ENCODE assay signal across 21 cellular contexts in genomic region chr13:91804724-91805123, GRCh38.
DNase-seq lines count a peak whose midpoint lies in the region; ATAC-seq and TF ChIP-seq lines count a peak whose summit lies in the region.
"Had no signal": no experiment of that assay in that cellular context is flagged by ENCODE, and none has a peak within 500 bp of the region (broad histone marks: within the 10 kb centered on the region; RNA-seq: fewer than 3 reads in every experiment).

No MANE protein-coding gene starts in this region.

- no peaks in the 10 kb centered on the region for H3K36me3 ChIP-seq in mesendoderm (ENCODE audit: control insufficient read depth, insufficient read depth, low read length)
- H3K36me3 ChIP-seq: SJCRH30 had no signal

- no peak overlapping the region for H3K4me3 ChIP-seq in mesendoderm (ENCODE audit: low read length)
- H3K4me3 ChIP-seq: GM12878, SJCRH30 had no signal

- POLR2A ChIA-PET in WTC11 (lab: Charles Lee), result no interaction called here

- H2BK15ac ChIP-seq in mesendoderm (replicated peaks; ENCODE audit: low read depth), result no peak overlapping the region

- no peaks in the 10 kb centered on the region for H3K27me3 ChIP-seq in mesendoderm (ENCODE audit: insufficient read depth, low read length, poor library complexity)
- H3K27me3 ChIP-seq: SJCRH30 had no signal

- no peaks in the 10 kb centered on the region for H3K4me1 ChIP-seq in mesendoderm (ENCODE audit: control insufficient read depth, low read depth, low read length)
- H3K4me1 ChIP-seq: SJCRH30 had no signal

- no CpG with 5 or more reads among the region's 1 CpG for WGBS in mesendoderm (ENCODE audit: extremely low coverage, insufficient coverage, low lambda C conversion rate)

- H3K4me2 ChIP-seq in mesendoderm (ENCODE audit: low read length), result no peak overlapping the region

- no peak overlapping the region for H4K5ac ChIP-seq in mesendoderm (ENCODE audit: low read length)

- H3K27ac Mint-ChIP-seq in WTC11, result peak overlapping the region; percentile 88
- H3K27ac Mint-ChIP-seq in type B pancreatic cell, result peak overlapping the region; percentile 23
- no peak overlapping the region for H3K27ac Mint-ChIP-seq in activated CD8-positive, alpha-beta memory T cell treated with anti-CD3 and anti-CD28 coated beads, Interleukin-2, amount 10 ng/mL, durations not matched to agents 7 days and 5 days
- H3K27ac Mint-ChIP-seq in stimulated activated effector memory CD8-positive, alpha-beta T cell treated with anti-CD3 and anti-CD28 coated beads, Interleukin-12 subunit alpha, Interleukin-12 subunit beta, amount 100 ng/mL, for 72 hours, result no peak overlapping the region
- H3K27ac Mint-ChIP-seq: CD8-positive, alpha-beta T cell had no signal

- no peak overlapping the region for H2AK5ac ChIP-seq in mesendoderm (ENCODE audit: low read length)

- no peak overlapping the region for H2BK120ac ChIP-seq in mesendoderm (ENCODE audit: low read depth, low read length)

- no peak overlapping the region for H3K27ac ChIP-seq in mesendoderm (ENCODE audit: low read depth, low read length)
- H3K27ac ChIP-seq: SJCRH30 had no signal

- peaks cover 5% of the 10 kb centered on the region for H3K9me3 Mint-ChIP-seq in WTC11
- no peaks in the 10 kb centered on the region for H3K9me3 Mint-ChIP-seq in type B pancreatic cell
- H3K9me3 Mint-ChIP-seq in activated CD8-positive, alpha-beta memory T cell treated with anti-CD3 and anti-CD28 coated beads, Interleukin-2, amount 10 ng/mL, durations not matched to agents 7 days and 5 days (ENCODE audit: low read depth), result no peaks in the 10 kb centered on the region
- H3K9me3 Mint-ChIP-seq in stimulated activated effector memory CD8-positive, alpha-beta T cell treated with anti-CD3 and anti-CD28 coated beads, Interleukin-12 subunit alpha, Interleukin-12 subunit beta, amount 100 ng/mL, for 72 hours, result peaks cover 3% of the 10 kb centered on the region
- H3K9me3 Mint-ChIP-seq: CD8-positive, alpha-beta T cell had no signal

- H3K79me2 ChIP-seq in mesendoderm (ENCODE audit: control insufficient read depth, insufficient read depth, low read length), result no peaks in the 10 kb centered on the region

- CTCF ChIA-PET in WTC11 (lab: Charles Lee), result interaction anchor here (0.6 to 1.3 kb wide), 4 partner anchors 11 to 120 kb away, joined by 3 to 4 read pairs (median 3); no protein-coding TSS in a partner anchor
- CTCF ChIA-PET in activated CD8-positive, alpha-beta memory T cell treated with anti-CD3 and anti-CD28 coated beads, Interleukin-2, amount 10 ng/mL, durations not matched to agents 7 days and 5 days (lab: Charles Lee), result no interaction called here

- no peak overlapping the region for H4K8ac ChIP-seq in mesendoderm (ENCODE audit: low read depth, low read length)

- H3K4me1 Mint-ChIP-seq in WTC11 (peaks cover 44% of the 10 kb centered on the region), type B pancreatic cell (ENCODE audit: unreplicated experiment) (peaks cover 18% of the 10 kb centered on the region)
- no peaks in the 10 kb centered on the region for H3K4me1 Mint-ChIP-seq in activated CD8-positive, alpha-beta memory T cell treated with anti-CD3 and anti-CD28 coated beads, Interleukin-2, amount 10 ng/mL, durations not matched to agents 7 days and 5 days
- H3K4me1 Mint-ChIP-seq in stimulated activated effector memory CD8-positive, alpha-beta T cell treated with anti-CD3 and anti-CD28 coated beads, Interleukin-12 subunit alpha, Interleukin-12 subunit beta, amount 100 ng/mL, for 72 hours, result no peaks in the 10 kb centered on the region

- no peak overlapping the region for H3K9ac ChIP-seq in mesendoderm (ENCODE audit: low read length)

- DNase-seq in NCI-H82 (lab: John Stamatoyannopoulos, UW) (peak; percentile 25), NCI-H82 treated with DMSO at 0.1 percent for 48 hours (lab: John Stamatoyannopoulos, UW; ENCODE audit: unreplicated experiment) (no peak), WTC11 (ENCODE audit: low spot score) (no peak), mesendoderm (no peak), type B pancreatic cell (ENCODE audit: extremely low spot score, unreplicated experiment) (no peak), HuH-7 (ENCODE audit: low spot score) (no peak)
- DNase-seq in activated CD8-positive, alpha-beta memory T cell treated with anti-CD3 and anti-CD28 coated beads, Interleukin-2, amount 10 ng/mL, durations not matched to agents 7 days and 5 days, result no peak
- no peak for DNase-seq in stimulated activated effector memory CD8-positive, alpha-beta T cell treated with anti-CD3 and anti-CD28 coated beads, Interleukin-12 subunit alpha, Interleukin-12 subunit beta, amount 100 ng/mL, for 72 hours (ENCODE audit: low spot score in 2 of 2)
- DNase-seq: 8988T; C1 segment of cervical spinal cord; CD8-positive, alpha-beta T cell; DND-41; GOT3; MM.1S; NCI-H1092; NCI-H1436; NCI-H1930; NCI-H524 treated with DMSO at 0.1 percent for 48 hours; OCI-M1; SJCRH30 had no signal

- no peak overlapping the region for H3K18ac ChIP-seq in mesendoderm (ENCODE audit: low read length)

- ATAC-seq in WTC11, result peak; percentile 69
- ATAC-seq in activated CD8-positive, alpha-beta memory T cell treated with anti-CD3 and anti-CD28 coated beads, Interleukin-2, amount 10 ng/mL, durations not matched to agents 7 days and 5 days, result no peak
- no peak for ATAC-seq in stimulated activated effector memory CD8-positive, alpha-beta T cell treated with anti-CD3 and anti-CD28 coated beads, Interleukin-12 subunit alpha, Interleukin-12 subunit beta, amount 100 ng/mL, for 72 hours
- ATAC-seq: CD8-positive, alpha-beta T cell; GM12878 had no signal

- no peak overlapping the region for H3K4ac ChIP-seq in mesendoderm (ENCODE audit: low read depth, low read length)

- no peak overlapping the region for H3K4me3 Mint-ChIP-seq in WTC11
- H3K4me3 Mint-ChIP-seq in type B pancreatic cell, result no peak overlapping the region
- no peak overlapping the region for H3K4me3 Mint-ChIP-seq in activated CD8-positive, alpha-beta memory T cell treated with anti-CD3 and anti-CD28 coated beads, Interleukin-2, amount 10 ng/mL, durations not matched to agents 7 days and 5 days
- H3K4me3 Mint-ChIP-seq in stimulated activated effector memory CD8-positive, alpha-beta T cell treated with anti-CD3 and anti-CD28 coated beads, Interleukin-12 subunit alpha, Interleukin-12 subunit beta, amount 100 ng/mL, for 72 hours, result no peak overlapping the region
- H3K4me3 Mint-ChIP-seq: CD8-positive, alpha-beta T cell had no signal

- no peaks in the 10 kb centered on the region for H3K79me1 ChIP-seq in mesendoderm (ENCODE audit: low read length)

- peak overlapping the region; percentile 25 for H3K56ac ChIP-seq in mesendoderm (ENCODE audit: low read length)

- no peak overlapping the region for H3K23ac ChIP-seq in mesendoderm (ENCODE audit: low read length)

- H3K27me3 Mint-ChIP-seq in WTC11 (ENCODE audit: low read depth) (no peaks in the 10 kb centered on the region), type B pancreatic cell (peaks cover 10% of the 10 kb centered on the region)
- H3K27me3 Mint-ChIP-seq in activated CD8-positive, alpha-beta memory T cell treated with anti-CD3 and anti-CD28 coated beads, Interleukin-2, amount 10 ng/mL, durations not matched to agents 7 days and 5 days, result no peaks in the 10 kb centered on the region

- no peak overlapping the region for H2BK5ac ChIP-seq in mesendoderm (ENCODE audit: low read length)

- H3K36me3 Mint-ChIP-seq in WTC11 (no peaks in the 10 kb centered on the region), type B pancreatic cell (no peaks in the 10 kb centered on the region)
- H3K36me3 Mint-ChIP-seq in activated CD8-positive, alpha-beta memory T cell treated with anti-CD3 and anti-CD28 coated beads, Interleukin-2, amount 10 ng/mL, durations not matched to agents 7 days and 5 days, result no peaks in the 10 kb centered on the region
- H3K36me3 Mint-ChIP-seq in stimulated activated effector memory CD8-positive, alpha-beta T cell treated with anti-CD3 and anti-CD28 coated beads, Interleukin-12 subunit alpha, Interleukin-12 subunit beta, amount 100 ng/mL, for 72 hours, result no peaks in the 10 kb centered on the region
- H3K36me3 Mint-ChIP-seq: CD8-positive, alpha-beta T cell had no signal

- TF ChIP-seq CTCF in WTC11 (IDR thresholded peaks at IDR 0.05), result no peak
- no peak for TF ChIP-seq CTCF in type B pancreatic cell (conservative IDR thresholded peaks at IDR 0.05)

TF ChIP-seq in WTC11, 78 proteins besides CTCF, POLR2A, EP300 and RAD21 (continues in another document):
- TF ChIP-seq ZNF532 (CRISPR knock-in tag; IDR thresholded peaks at IDR 0.05; ENCODE audit: borderline replicate concordance) (no peak), ZNF671 (CRISPR knock-in tag; IDR thresholded peaks at IDR 0.05) (no peak), FOXP1 (CRISPR knock-in tag; IDR thresholded peaks at IDR 0.05; ENCODE audit: borderline replicate concordance) (no peak)

Comparison
In these comparisons a context has a peak if more than half of its experiments do, and no peak if none do; other contexts are left out.
1. H3K27ac Mint-ChIP-seq: peak in WTC11 (single experiment) and type B pancreatic cell (single experiment); none in activated CD8-positive, alpha-beta memory T cell treated with anti-CD3 and anti-CD28 coated beads, Interleukin-2, amount 10 ng/mL, durations not matched to agents 7 days and 5 days (single experiment) and stimulated activated effector memory CD8-positive, alpha-beta T cell treated with anti-CD3 and anti-CD28 coated beads, Interleukin-12 subunit alpha, Interleukin-12 subunit beta, amount 100 ng/mL, for 72 hours (single experiment).